8 cellular contexts compared by ENCODE assay signal in genomic region chr2:40244251-40245010, GRCh38.
DNase-seq lines count a peak whose midpoint lies in the region; ATAC-seq and TF ChIP-seq lines count a peak whose summit lies in the region.

No MANE protein-coding gene starts in this region.

- POLR2A ChIA-PET in Panc1 (lab: Charles Lee), result interaction anchor here (0.5 kb wide), 1 partner anchor 322 kb away, joined by 7 read pairs; no protein-coding TSS in a partner anchor

- no peaks in the 10 kb centered on the region for H4K20me1 ChIP-seq in DND-41 (ENCODE audit: insufficient read depth, low read length)

- H3K4me3 ChIP-seq in DND-41 (ENCODE audit: low read depth in 1 of 2, low read length in 2 of 2) (no peak overlapping the region), Panc1 (ENCODE audit: low read depth in 2 of 2, low read length in 2 of 2) (no peak overlapping the region), epithelial cell of proximal tubule (ENCODE audit: low read depth, low read length) (no peak overlapping the region), mucosa of rectum (ENCODE audit: low read length in 2 of 2) (no peak overlapping the region)

- no peak overlapping the region for H3K4me2 ChIP-seq in DND-41 (ENCODE audit: insufficient read depth, low read length)

- TF ChIP-seq CTCF in DND-41 (IDR thresholded peaks at IDR 0.05; ENCODE audit: borderline replicate concordance, extremely low read depth, low read length, poor library complexity, severe bottlenecking) (peak; percentile 68), Panc1 (IDR thresholded peaks at IDR 0.05) (peak; percentile 74), epithelial cell of proximal tubule (conservative IDR thresholded peaks at IDR 0.05; ENCODE audit: low read depth, low read length) (peak; percentile 76)

- intact Hi-C loops in Panc1 (cut with micrococcal nuclease; ENCODE audit: unreplicated experiment), result no loop called here

- H3K36me3 ChIP-seq in DND-41 (ENCODE audit: insufficient read depth, low read length) (peaks cover 4% of the 10 kb centered on the region; the same call in 1 of the 2 replicates), Panc1 (ENCODE audit: control insufficient read depth, insufficient read depth, low read length) (no peaks in the 10 kb centered on the region), mucosa of rectum (ENCODE audit: control insufficient read depth in 2 of 2, insufficient read depth in 2 of 2, low read length in 2 of 2) (no peaks in the 10 kb centered on the region)

- H3K9me3 ChIP-seq in DND-41 (ENCODE audit: insufficient read depth, low read length, severe bottlenecking) (no peaks in the 10 kb centered on the region), Panc1 (ENCODE audit: control insufficient read depth, insufficient read depth, low read depth, low read length) (no peaks in the 10 kb centered on the region), mucosa of rectum (ENCODE audit: control insufficient read depth in 2 of 2, low read length in 2 of 2) (no peaks in the 10 kb centered on the region)

- H2AFZ ChIP-seq in DND-41 (ENCODE audit: low read depth, low read length), result no peak overlapping the region

- H3K4me1 ChIP-seq in DND-41 (ENCODE audit: insufficient read depth, low read length), result no peaks in the 10 kb centered on the region
- no peaks in the 10 kb centered on the region for H3K4me1 ChIP-seq in Panc1 (ENCODE audit: control insufficient read depth, insufficient read depth, low read length)
- peaks cover 5 to 8% of the 10 kb centered on the region in 2 donors for H3K4me1 ChIP-seq in mucosa of rectum (ENCODE audit: control insufficient read depth in 2 of 2, insufficient read depth in 2 of 2, low read length in 2 of 2)

- in situ Hi-C loops in Panc1 (cut with HindIII; ENCODE audit: low pct_unique_long_range_greater_than_20kb, low sequenced_read_pairs), result no loop called here

- H3K27ac ChIP-seq in DND-41 (ENCODE audit: low read length) (0 out of 2 replicates have a peak overlapping the region, but pooled peaks have one; percentile 15), Panc1 (ENCODE audit: low read length) (no peak overlapping the region), mucosa of rectum (ENCODE audit: low read depth in 2 of 2, low read length in 2 of 2) (peak overlapping the region; percentile 2 to 46)

- DNase-seq in DND-41, result peak; percentile 56
- peak; percentile 5 for DNase-seq in HuH-7.5 (ENCODE audit: low spot score)
- peak; percentile 8 for DNase-seq in Panc1 (ENCODE audit: low read depth, low spot score)
- no peak for DNase-seq in epithelial cell of proximal tubule (ENCODE audit: low read depth)
- no peak for DNase-seq in activated CD4-positive, CD25-positive, alpha-beta regulatory T cell treated with anti-CD3 and anti-CD28 coated beads, Interleukin-2, amount 50 U/mL, for 72 hours
- no peak for DNase-seq in amniotic stem cell (lab: John Stamatoyannopoulos, UW)

- no peaks in the 10 kb centered on the region for H3K27me3 ChIP-seq in DND-41 (ENCODE audit: insufficient read depth, low read length, poor library complexity)
- H3K27me3 ChIP-seq in Panc1 (ENCODE audit: control insufficient read depth, insufficient read depth, low read length), result no peaks in the 10 kb centered on the region
- no peaks in the 10 kb centered on the region for H3K27me3 ChIP-seq in mucosa of rectum (ENCODE audit: control insufficient read depth in 2 of 2, insufficient read depth in 2 of 2, low read length in 2 of 2)

- no TSS peak for BruUV-seq in Panc1 (replicated peaks; lab: Mats Ljungman, UMichigan)

- CTCF ChIA-PET in Panc1 (lab: Charles Lee), result interaction anchor here (0.7 kb wide), 1 partner anchor 199 kb away, joined by 3 read pairs; no protein-coding TSS in a partner anchor

- H3K9ac ChIP-seq in DND-41 (ENCODE audit: low read depth, low read length) (no peak overlapping the region), mucosa of rectum (ENCODE audit: low read depth in 1 of 2, low read length in 2 of 2) (no peak overlapping the region)

- ATAC-seq in DND-41 (ENCODE audit: insufficient read depth, low read depth) (peak; percentile 91), GM19438 (IDR thresholded peaks at IDR 0.05; ENCODE audit: low read depth, unreplicated experiment) (peak; percentile 65), Panc1 (peak; percentile 90)

- 0 out of 2 replicates have a peak, but pooled peaks cover 2% of the 10 kb centered on the region for H3K79me2 ChIP-seq in DND-41 (ENCODE audit: insufficient read depth, low read length)

Comparison
In these comparisons a context has a peak if more than half of its experiments do, and no peak if none do; other contexts are left out.
1. DNase-seq: peak in DND-41 (single experiment), HuH-7.5 (single experiment) and Panc1 (single experiment); none in epithelial cell of proximal tubule (single experiment), activated CD4-positive, CD25-positive, alpha-beta regulatory T cell treated with anti-CD3 and anti-CD28 coated beads, Interleukin-2, amount 50 U/mL, for 72 hours (single experiment) and amniotic stem cell (single experiment).
2. Peak in every context shown above with its lines, with median percentiles within 50 percentile points of each other: ATAC-seq and CTCF ChIP-seq.